ENCODE assay signal across 21 cellular contexts in the genomic region with DNA sequence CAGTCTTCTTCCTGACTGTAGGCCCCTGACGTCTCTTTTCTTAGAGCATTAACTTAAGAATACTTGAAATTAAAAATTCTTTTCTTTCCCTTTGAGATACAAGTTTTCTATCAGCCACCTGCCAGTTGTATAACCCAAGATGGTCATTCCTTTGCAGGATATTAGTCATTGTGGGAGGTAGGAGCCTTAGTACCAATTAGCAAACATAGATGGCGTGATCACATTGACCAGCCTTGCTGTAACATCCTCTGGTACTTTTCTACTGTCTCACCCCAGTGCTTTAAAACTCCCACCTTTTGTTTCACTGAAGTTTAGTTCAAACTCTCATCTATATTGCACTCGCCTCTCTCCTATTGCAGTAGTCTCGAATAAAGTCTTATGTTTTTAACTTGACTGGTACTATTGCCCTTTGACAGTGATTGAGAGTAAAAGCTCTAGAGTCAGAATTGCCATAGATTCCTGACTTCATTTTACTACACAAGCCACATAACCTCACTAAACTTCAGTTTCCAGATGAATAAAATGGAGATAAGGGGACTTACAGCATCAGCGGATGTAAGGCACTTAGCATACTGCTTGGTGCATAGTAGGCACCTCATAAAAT.
DNase-seq lines count a peak whose midpoint lies in the region; ATAC-seq, FAIRE-seq and TF ChIP-seq lines count a peak whose summit lies in the region.
"Had no signal": no experiment of that assay in that cellular context is flagged by ENCODE, and none has a peak within 500 bp of the region (broad histone marks: within the 10 kb centered on the region; RNA-seq: fewer than 3 reads in every experiment).

No MANE protein-coding gene starts in this region.

- POLR2A ChIA-PET in activated CD4-positive, alpha-beta T cell treated with anti-CD3 and anti-CD28 coated beads for 36 hours (lab: Charles Lee): no interaction called here
- POLR2A ChIA-PET in K562 (lab: Yijun Ruan, JAX): no interaction called here
- POLR2A ChIA-PET in CD4-positive, alpha-beta T cell (lab: Charles Lee): no interaction called here

- H3K9me3 Mint-ChIP-seq in activated CD4-positive, alpha-beta T cell treated with anti-CD3 and anti-CD28 coated beads for 36 hours (ENCODE audit: low read depth): peaks cover 2% of the 10 kb centered on the region
- no peaks in the 10 kb centered on the region for H3K9me3 Mint-ChIP-seq in CD4-positive, alpha-beta T cell
- H3K9me3 Mint-ChIP-seq in activated T-helper 1 cell treated with anti-CD3 and anti-CD28 coated beads, Interleukin-12 subunit alpha, Interleukin-12 subunit beta, Interleukin-2, Interleukin-4 antibody, amounts not matched to agents 30 ng/mL and 10 ng/mL and 1 ng/mL, durations not matched to agents 14 hours and 24 hours and 36 hours: no peaks in the 10 kb centered on the region
- H3K9me3 Mint-ChIP-seq in mesothelial cell of epicardium: peaks cover 6% of the 10 kb centered on the region
- H3K9me3 Mint-ChIP-seq: T-helper 1 cell treated with Interleukin-12 subunit alpha and Interleukin-12 subunit beta and Interleukin-4 antibody, amounts not matched to agents 30 μg/mL and 1 μg/mL, for 36 hours had no signal

- H3K27me3 ChIP-seq in K562 (ENCODE audit: control insufficient read depth in 2 of 2, insufficient read depth in 2 of 2, low read length in 2 of 2): no peaks in the 10 kb centered on the region
- H3K27me3 ChIP-seq in CD4-positive, alpha-beta T cell (ENCODE audit: control insufficient read depth, insufficient read depth, low read length): no peaks in the 10 kb centered on the region
- H3K27me3 ChIP-seq: SJSA1 had no signal

- no peak overlapping the region for H3K9ac ChIP-seq in K562 (ENCODE audit: insufficient read depth in 1 of 2, low read depth in 2 of 2, low read length in 2 of 2)

- H4K20me1 ChIP-seq in K562 (replicated peaks; ENCODE audit: control insufficient read depth, insufficient read depth, low read length): no peaks in the 10 kb centered on the region

- H3K27ac ChIP-seq in K562 (ENCODE audit: extremely low read depth, low read depth, low read length): no peak overlapping the region
- no peak overlapping the region for H3K27ac ChIP-seq in CD4-positive, alpha-beta T cell (ENCODE audit: low read depth, low read length)
- H3K27ac ChIP-seq: 22Rv1, PC-9, SJSA1 had no signal

- peaks cover 2 to 16% of the 10 kb centered on the region in 2 experiments; a peak in 3 of 5 replicates for H3K4me1 ChIP-seq in K562 (replicated peaks in 1 of 2; ENCODE audit: control insufficient read depth in 2 of 2, insufficient read depth in 2 of 2, low read length in 2 of 2)
- H3K4me1 ChIP-seq: Caco-2, SJSA1 had no signal

- no peak for TF ChIP-seq CTCF in K562 (IDR thresholded peaks at IDR 0.05 in 2 of 3, conservative IDR thresholded peaks at IDR 0.05 in 1 of 3; ENCODE audit: insufficient read depth in 2 of 3, low read depth in 1 of 3, low read length in 3 of 3)
- no peak for TF ChIP-seq CTCF in CD4-positive, alpha-beta T cell (IDR thresholded peaks at IDR 0.05)
- TF ChIP-seq CTCF in mesothelial cell of epicardium (IDR thresholded peaks at IDR 0.05; ENCODE audit: unreplicated experiment): no peak

- H3K36me3 ChIP-seq in K562 (ENCODE audit: control insufficient read depth, insufficient read depth, low read length): peaks cover 14% of the 10 kb centered on the region; the same call in 2 of the 3 replicates
- H3K36me3 ChIP-seq: SJSA1 had no signal

- no TSS peak for BruUV-seq in K562 (replicated peaks; lab: Mats Ljungman, UMichigan)

- no peaks in the 10 kb centered on the region for H3K4me1 Mint-ChIP-seq in activated CD4-positive, alpha-beta T cell treated with anti-CD3 and anti-CD28 coated beads for 36 hours
- no peaks in the 10 kb centered on the region for H3K4me1 Mint-ChIP-seq in CD4-positive, alpha-beta T cell (ENCODE audit: low read depth)
- H3K4me1 Mint-ChIP-seq in activated T-helper 1 cell treated with anti-CD3 and anti-CD28 coated beads, Interleukin-12 subunit alpha, Interleukin-12 subunit beta, Interleukin-2, Interleukin-4 antibody, amounts not matched to agents 30 ng/mL and 10 ng/mL and 1 ng/mL, durations not matched to agents 14 hours and 24 hours and 36 hours (ENCODE audit: low read depth): no peaks in the 10 kb centered on the region
- H3K4me1 Mint-ChIP-seq in mesothelial cell of epicardium: no peaks in the 10 kb centered on the region
- H3K4me1 Mint-ChIP-seq: GM23338 had no signal

- FAIRE-seq in K562 (lab: Jason Lieb, UNC): no peak
- FAIRE-seq: HTR-8/SVneo had no signal

- CTCF ChIA-PET in activated CD4-positive, alpha-beta T cell treated with anti-CD3 and anti-CD28 coated beads for 36 hours (lab: Charles Lee): interaction anchor here (1.2 kb wide), 1 partner anchor 12 kb away, joined by 3 read pairs; no protein-coding TSS in a partner anchor
- CTCF ChIA-PET in K562 (lab: Yijun Ruan, JAX; ENCODE audit: low intra/inter-chr PET ratio): no interaction called here
- CTCF ChIA-PET in CD4-positive, alpha-beta T cell (lab: Charles Lee): no interaction called here

- intact Hi-C loops in activated CD4-positive, alpha-beta T cell treated with anti-CD3 and anti-CD28 coated beads for 36 hours (cut with DNase I, micrococcal nuclease): loop anchor here in 1 of 2 experiments (10.0 kb wide), 1 partner anchor 324 kb away; no protein-coding TSS in a partner anchor
- intact Hi-C loops in K562 (cut with micrococcal nuclease): no loop called here
- intact Hi-C loops in CD4-positive, alpha-beta T cell (cut with DNase I, micrococcal nuclease): no loop called here
- intact Hi-C loops in activated T-helper 1 cell treated with anti-CD3 and anti-CD28 coated beads, Interleukin-12 subunit alpha, Interleukin-12 subunit beta, Interleukin-2, Interleukin-4 antibody, amounts not matched to agents 30 ng/mL and 10 ng/mL and 1 ng/mL, durations not matched to agents 14 hours and 24 hours and 36 hours (cut with micrococcal nuclease): no loop called here

- 87% methylated on average over 5 of the region's 5 CpGs for WGBS in K562 (ENCODE audit: insufficient coverage, low coverage, missing lambda C conversion rate)

- H3K27me3 Mint-ChIP-seq in activated CD4-positive, alpha-beta T cell treated with anti-CD3 and anti-CD28 coated beads for 36 hours: no peaks in the 10 kb centered on the region
- no peaks in the 10 kb centered on the region for H3K27me3 Mint-ChIP-seq in CD4-positive, alpha-beta T cell
- no peaks in the 10 kb centered on the region for H3K27me3 Mint-ChIP-seq in activated T-helper 1 cell treated with anti-CD3 and anti-CD28 coated beads, Interleukin-12 subunit alpha, Interleukin-12 subunit beta, Interleukin-2, Interleukin-4 antibody, amounts not matched to agents 30 ng/mL and 10 ng/mL and 1 ng/mL, durations not matched to agents 14 hours and 24 hours and 36 hours (ENCODE audit: insufficient read depth)
- H3K27me3 Mint-ChIP-seq in mesothelial cell of epicardium (ENCODE audit: low read depth): no peaks in the 10 kb centered on the region

- in situ Hi-C loops in K562 (cut with MboI): no loop called here
- in situ Hi-C loops in G401 (cut with HindIII; ENCODE audit: low sequenced_read_pairs): no loop called here

- H3K9me3 ChIP-seq in K562 (replicated peaks; ENCODE audit: control insufficient read depth, insufficient read depth, low read depth, low read length): no peaks in the 10 kb centered on the region
- no peaks in the 10 kb centered on the region for H3K9me3 ChIP-seq in CD4-positive, alpha-beta T cell (ENCODE audit: control insufficient read depth, low read length)
- H3K9me3 ChIP-seq: Caco-2, SJSA1 had no signal

- no peak overlapping the region for H3K27ac Mint-ChIP-seq in activated CD4-positive, alpha-beta T cell treated with anti-CD3 and anti-CD28 coated beads for 36 hours
- no peak overlapping the region for H3K27ac Mint-ChIP-seq in CD4-positive, alpha-beta T cell
- no peak overlapping the region for H3K27ac Mint-ChIP-seq in activated T-helper 1 cell treated with anti-CD3 and anti-CD28 coated beads, Interleukin-12 subunit alpha, Interleukin-12 subunit beta, Interleukin-2, Interleukin-4 antibody, amounts not matched to agents 30 ng/mL and 10 ng/mL and 1 ng/mL, durations not matched to agents 14 hours and 24 hours and 36 hours
- no peak overlapping the region for H3K27ac Mint-ChIP-seq in mesothelial cell of epicardium
- H3K27ac Mint-ChIP-seq: GM23338; T-helper 1 cell treated with Interleukin-12 subunit alpha and Interleukin-12 subunit beta and Interleukin-4 antibody, amounts not matched to agents 30 μg/mL and 1 μg/mL, for 36 hours had no signal

- H3K9me1 ChIP-seq in K562 (ENCODE audit: control insufficient read depth, insufficient read depth, low read length): no peaks in the 10 kb centered on the region

- H3K36me3 Mint-ChIP-seq in activated CD4-positive, alpha-beta T cell treated with anti-CD3 and anti-CD28 coated beads for 36 hours (ENCODE audit: low read depth): peaks cover 23% of the 10 kb centered on the region
- H3K36me3 Mint-ChIP-seq in CD4-positive, alpha-beta T cell (ENCODE audit: low read depth): peaks cover 44% of the 10 kb centered on the region
- peaks cover 10% of the 10 kb centered on the region for H3K36me3 Mint-ChIP-seq in activated T-helper 1 cell treated with anti-CD3 and anti-CD28 coated beads, Interleukin-12 subunit alpha, Interleukin-12 subunit beta, Interleukin-2, Interleukin-4 antibody, amounts not matched to agents 30 ng/mL and 10 ng/mL and 1 ng/mL, durations not matched to agents 14 hours and 24 hours and 36 hours (ENCODE audit: low read depth)
- H3K36me3 Mint-ChIP-seq in mesothelial cell of epicardium: peaks cover 38% of the 10 kb centered on the region

- TF ChIP-seq EP300 in K562 (IDR thresholded peaks at IDR 0.05; ENCODE audit: low read length): no peak

- H3K4me3 ChIP-seq in K562: no peak overlapping the region
- H3K4me3 ChIP-seq: GM23338, PC-9, SJSA1 had no signal

- H3K79me2 ChIP-seq in K562 (ENCODE audit: control insufficient read depth, insufficient read depth, low read length): no peaks in the 10 kb centered on the region

- no peak for TF ChIP-seq POLR2A in K562 (conservative IDR thresholded peaks at IDR 0.05)

- DNase-seq in activated CD4-positive, alpha-beta T cell treated with anti-CD3 and anti-CD28 coated beads for 36 hours: no peak
- DNase-seq in activated CD4-positive, alpha-beta T cell treated with anti-CD3 and anti-CD28 coated beads for 48 hours: no peak
- DNase-seq in K562 (ENCODE audit: extremely low read depth in 1 of 4, low spot score in 3 of 4): peak in 1 of 4 experiments; percentile 7
- no peak for DNase-seq in CD4-positive, alpha-beta T cell
- DNase-seq in G401 (ENCODE audit: low spot score): no peak
- no peak for DNase-seq in activated T-helper 1 cell treated with anti-CD3 and anti-CD28 coated beads, Interleukin-12 subunit alpha, Interleukin-12 subunit beta, Interleukin-2, Interleukin-4 antibody, amounts not matched to agents 30 ng/mL and 10 ng/mL and 1 ng/mL, durations not matched to agents 14 hours and 24 hours and 36 hours (ENCODE audit: low spot score)
- DNase-seq in mesothelial cell of epicardium (ENCODE audit: low spot score in 2 of 2, unreplicated experiment in 2 of 2): no peak
- DNase-seq: Caco-2, HCEC 1CT, IMR-90, Karpas-422, NCI-H1436, NCI-H2029, NCI-H526, PC-9 had no signal

- no peak for TF ChIP-seq RAD21 in K562 (CRISPR knock-in tag; conservative IDR thresholded peaks at IDR 0.05 in 1 of 2, IDR thresholded peaks at IDR 0.05 in 1 of 2)

- H3K4me3 Mint-ChIP-seq in activated CD4-positive, alpha-beta T cell treated with anti-CD3 and anti-CD28 coated beads for 36 hours: no peak overlapping the region
- no peak overlapping the region for H3K4me3 Mint-ChIP-seq in CD4-positive, alpha-beta T cell
- no peak overlapping the region for H3K4me3 Mint-ChIP-seq in activated T-helper 1 cell treated with anti-CD3 and anti-CD28 coated beads, Interleukin-12 subunit alpha, Interleukin-12 subunit beta, Interleukin-2, Interleukin-4 antibody, amounts not matched to agents 30 ng/mL and 10 ng/mL and 1 ng/mL, durations not matched to agents 14 hours and 24 hours and 36 hours
- H3K4me3 Mint-ChIP-seq in mesothelial cell of epicardium: no peak overlapping the region
- H3K4me3 Mint-ChIP-seq: GM23338; T-helper 1 cell treated with Interleukin-12 subunit alpha and Interleukin-12 subunit beta and Interleukin-4 antibody, amounts not matched to agents 30 μg/mL and 1 μg/mL, for 36 hours had no signal

- ATAC-seq in activated CD4-positive, alpha-beta T cell treated with anti-CD3 and anti-CD28 coated beads for 36 hours: peak; percentile 23
- ATAC-seq in HG02981 (IDR thresholded peaks at IDR 0.05; ENCODE audit: unreplicated experiment) (peak; percentile 50), K562 (peak; percentile 35; the same call in 2 of the 3 replicates)
- no peak for ATAC-seq in CD4-positive, alpha-beta T cell (ENCODE audit: poor library complexity)
- ATAC-seq: GM23338 had no signal

- no peak overlapping the region for H3K4me2 ChIP-seq in K562 (ENCODE audit: insufficient read depth, low read length)
- H3K4me2 ChIP-seq: GM23338, PC-9 had no signal

- H2AFZ ChIP-seq in K562 (ENCODE audit: low read depth, low read length): no peak overlapping the region
- H2AFZ ChIP-seq: GM23338, PC-9 had no signal
